ENCODE assay signal across 11 cellular contexts in the genomic region with DNA sequence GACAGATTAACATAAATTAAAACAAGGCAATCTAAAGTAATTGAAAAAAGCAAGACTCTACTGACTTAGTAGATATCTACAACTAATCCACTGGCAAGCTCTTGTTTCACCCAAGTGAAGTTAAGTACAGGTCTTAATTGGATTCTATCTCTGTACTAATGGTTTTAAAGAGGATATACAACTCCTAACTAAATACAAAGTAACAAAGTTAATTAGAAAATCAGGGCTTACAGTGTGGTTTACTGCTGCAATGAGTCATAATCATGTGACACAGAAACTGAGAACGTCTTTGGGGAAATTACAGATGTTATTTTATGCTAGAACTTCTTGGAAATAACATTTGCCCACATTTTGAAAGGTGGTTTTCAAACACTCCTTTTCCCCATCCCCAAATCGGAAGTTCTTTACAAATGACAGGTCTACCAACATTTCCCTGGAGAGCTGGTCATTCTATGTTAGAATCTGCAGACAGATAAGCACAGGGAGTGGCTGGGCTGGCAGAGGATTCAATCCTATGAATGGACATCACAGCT.
DNase-seq lines count a peak whose midpoint lies in the region; ATAC-seq and TF ChIP-seq lines count a peak whose summit lies in the region.
"Had no signal": no experiment of that assay in that cellular context is flagged by ENCODE, and none has a peak within 500 bp of the region (broad histone marks: within the 10 kb centered on the region; RNA-seq: fewer than 3 reads in every experiment).

No MANE protein-coding gene starts in this region.

- H3K4me3 ChIP-seq in epithelial cell of esophagus (ENCODE audit: low read length) = no peak overlapping the region
- H3K4me3 ChIP-seq: thoracic aorta had no signal

- CTCF ChIA-PET in HEK293T (lab: Yijun Ruan, JAX) = no interaction called here

- TF ChIP-seq CTCF in epithelial cell of esophagus (IDR thresholded peaks at IDR 0.05; ENCODE audit: insufficient read depth, low read depth, low read length, missing control alignments) = no peak

- peak; percentile 20 for DNase-seq in AG20443 (ENCODE audit: low spot score)
- DNase-seq in MV-4-11 (lab: John Stamatoyannopoulos, UW) = peak; percentile 71
- DNase-seq in epithelial cell of esophagus (ENCODE audit: low read depth) = peak; percentile 42
- no peak for DNase-seq in HEK293T (ENCODE audit: extremely low spot score)
- no peak for DNase-seq in DMS153 (lab: John Stamatoyannopoulos, UW)
- DNase-seq in GOT3 (lab: John Stamatoyannopoulos, UW) = no peak
- no peak for DNase-seq in iPS-NIHi7 (ENCODE audit: extremely low spot score)
- DNase-seq: activated effector memory CD4-positive, alpha-beta T cell treated with anti-CD3 and anti-CD28 coated beads, Interleukin-2, amount 50 U/mL, for 16 hours; NCI-H187 treated with DMSO at 0.1 percent for 48 hours had no signal

- POLR2A ChIA-PET in HEK293T (lab: Yijun Ruan, JAX) = no interaction called here

- peak; percentile 44 for ATAC-seq in GM19468 (IDR thresholded peaks at IDR 0.05; ENCODE audit: extremely low read depth, unreplicated experiment)

TF ChIP-seq in HEK293T, 16 proteins besides CTCF, POLR2A, EP300 and RAD21:
- TF ChIP-seq CTBP1 (IDR thresholded peaks at IDR 0.05; ENCODE audit: borderline replicate concordance) (no peak), FOXK2 (IDR thresholded peaks at IDR 0.05) (no peak), SP1 (IDR thresholded peaks at IDR 0.05) (no peak), FOXA1 (IDR thresholded peaks at IDR 0.05) (no peak), SUZ12 (IDR thresholded peaks at IDR 0.05) (no peak), HDGF (IDR thresholded peaks at IDR 0.05; ENCODE audit: borderline replicate concordance) (no peak), NFRKB (IDR thresholded peaks at IDR 0.05) (no peak), ARNT (IDR thresholded peaks at IDR 0.05) (no peak), ELF4 (IDR thresholded peaks at IDR 0.05) (no peak), FOXM1 (IDR thresholded peaks at IDR 0.05; ENCODE audit: borderline replicate concordance) (no peak), L3MBTL2 (conservative IDR thresholded peaks at IDR 0.05) (no peak), BHLHE40 (IDR thresholded peaks at IDR 0.05; ENCODE audit: borderline replicate concordance) (no peak), LEF1 (IDR thresholded peaks at IDR 0.05; ENCODE audit: borderline replicate concordance) (no peak)
- TF ChIP-seq, protein P1, sequence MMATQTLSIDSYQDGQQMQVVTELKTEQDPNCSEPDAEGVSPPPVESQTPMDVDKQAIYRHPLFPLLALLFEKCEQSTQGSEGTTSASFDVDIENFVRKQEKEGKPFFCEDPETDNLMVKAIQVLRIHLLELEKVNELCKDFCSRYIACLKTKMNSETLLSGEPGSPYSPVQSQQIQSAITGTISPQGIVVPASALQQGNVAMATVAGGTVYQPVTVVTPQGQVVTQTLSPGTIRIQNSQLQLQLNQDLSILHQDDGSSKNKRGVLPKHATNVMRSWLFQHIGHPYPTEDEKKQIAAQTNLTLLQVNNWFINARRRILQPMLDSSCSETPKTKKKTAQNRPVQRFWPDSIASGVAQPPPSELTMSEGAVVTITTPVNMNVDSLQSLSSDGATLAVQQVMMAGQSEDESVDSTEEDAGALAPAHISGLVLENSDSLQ (IDR thresholded peaks at IDR 0.05) = no peak

Comparison
In these comparisons a context has a peak if more than half of its experiments do, and no peak if none do; other contexts are left out.
1. DNase-seq: peak in AG20443 (single experiment), MV-4-11 (single experiment) and epithelial cell of esophagus (single experiment); none in HEK293T (single experiment), DMS153 (single experiment), GOT3 (single experiment) and iPS-NIHi7 (single experiment).